Comparison of ENCODE assay signal across 9 cellular contexts in genomic region chr7:159143780-159144755, GRCh38. TPM values are rescaled to one million over a fixed set of nuclear protein-coding genes. Genes with fewer than 3 reads are reported as not detected.
DNase-seq lines count a peak whose midpoint lies in the region; ATAC-seq lines count a peak whose summit lies in the region.
"Had no signal": no experiment of that assay in that cellular context is flagged by ENCODE, and none has a peak within 500 bp of the region (broad histone marks: within the 10 kb centered on the region; RNA-seq: fewer than 3 reads in every experiment).

No MANE protein-coding gene starts in this region.

- H3K36me3 ChIP-seq in HUES64 (ENCODE audit: insufficient read depth, low read length) (no peaks in the 10 kb centered on the region), iPS-18a (ENCODE audit: control insufficient read depth, low read depth, low read length) (no peaks in the 10 kb centered on the region), skeletal muscle tissue (ENCODE audit: control insufficient read depth in 3 of 3, insufficient read depth in 3 of 3, low read length in 3 of 3) (peaks cover 0 to 2% (median 0%) of the 10 kb centered on the region in 3 donors)

- no peaks in the 10 kb centered on the region for H3K9me3 Mint-ChIP-seq in activated T-cell treated with anti-CD3 and anti-CD28 coated beads, Interleukin-2, amount 50 U/mL, for 72 hours

- peaks cover 8% of the 10 kb centered on the region for H3K4me1 Mint-ChIP-seq in activated T-cell treated with anti-CD3 and anti-CD28 coated beads, Interleukin-2, amount 50 U/mL, for 72 hours (ENCODE audit: low read depth)

- H3K9me3 ChIP-seq in HUES64 (ENCODE audit: insufficient read depth, low read depth, low read length) (peaks cover 28% of the 10 kb centered on the region; the same call in 1 of the 2 replicates), iPS-18a (ENCODE audit: control insufficient read depth, low read depth, low read length) (no peaks in the 10 kb centered on the region), skeletal muscle tissue (ENCODE audit: control insufficient read depth in 3 of 3, low read length in 3 of 3) (no peaks in the 10 kb centered on the region)

- H3K27me3 Mint-ChIP-seq in activated T-cell treated with anti-CD3 and anti-CD28 coated beads, Interleukin-2, amount 50 U/mL, for 72 hours (ENCODE audit: low read depth) = peaks cover 30% of the 10 kb centered on the region

- no peak overlapping the region for H3K27ac Mint-ChIP-seq in activated T-cell treated with anti-CD3 and anti-CD28 coated beads, Interleukin-2, amount 50 U/mL, for 72 hours

- peak overlapping the region; percentile 72 to 75 for H3K4me3 Mint-ChIP-seq in activated T-cell treated with anti-CD3 and anti-CD28 coated beads, Interleukin-2, amount 50 U/mL, for 72 hours

- ATAC-seq in activated T-cell treated with anti-CD3 and anti-CD28 coated beads, Interleukin-2, amount 50 U/mL, for 72 hours (replicated peaks in 1 of 2) = peak; percentile 44 to 52
- ATAC-seq in GM21360 (IDR thresholded peaks at IDR 0.05; ENCODE audit: unreplicated experiment) = no peak

- DNase-seq in activated T-cell treated with anti-CD3 and anti-CD28 coated beads, Interleukin-2, amount 50 U/mL, for 72 hours = peak; percentile 29 to 37
- no peak for DNase-seq in NCI-H510A treated with DMSO at 0.1 percent for 48 hours (lab: John Stamatoyannopoulos, UW)
- no peak for DNase-seq in effector CD8-positive, alpha-beta T cell (lab: John Stamatoyannopoulos, UW)
- no peak for DNase-seq in NCI-H510A (lab: John Stamatoyannopoulos, UW)

- H3K4me3 ChIP-seq in HUES64 (ENCODE audit: low read length) (peak overlapping the region; percentile 55), iPS-18a (ENCODE audit: low read length) (peak overlapping the region; percentile 70), skeletal muscle tissue (ENCODE audit: low read length in 3 of 3) (peak overlapping the region; percentile 62 to 75 (median 72))

- no peaks in the 10 kb centered on the region for H3K36me3 Mint-ChIP-seq in activated T-cell treated with anti-CD3 and anti-CD28 coated beads, Interleukin-2, amount 50 U/mL, for 72 hours (ENCODE audit: insufficient read depth in 2 of 2)

- H3K9ac ChIP-seq in HUES64 (ENCODE audit: low read depth, low read length) (0 out of 2 replicates have a peak overlapping the region, but pooled peaks have one; percentile 33), iPS-18a (ENCODE audit: low read length) (peak overlapping the region; percentile 17), skeletal muscle tissue (ENCODE audit: low read depth in 1 of 3, low read length in 3 of 3) (peak overlapping the region; percentile 59 to 73 (median 68))

- H3K27me3 ChIP-seq in HUES64 (ENCODE audit: insufficient read depth, low read length) = peaks cover 48% of the 10 kb centered on the region
- H3K27me3 ChIP-seq in iPS-18a (ENCODE audit: control insufficient read depth, insufficient read depth, low read length) = peaks cover 54% of the 10 kb centered on the region
- peaks cover 7 to 13% (median 11%) of the 10 kb centered on the region in 3 donors for H3K27me3 ChIP-seq in skeletal muscle tissue (ENCODE audit: control insufficient read depth in 3 of 3, insufficient read depth in 3 of 3, low read length in 3 of 3)

- 50% methylated on average over 97 of the region's 97 CpGs for WGBS in HUES64

- peaks cover 24% of the 10 kb centered on the region for H3K4me1 ChIP-seq in HUES64 (ENCODE audit: insufficient read depth, low read length)
- H3K4me1 ChIP-seq in iPS-18a (ENCODE audit: control insufficient read depth, low read depth, low read length) = peaks cover 52% of the 10 kb centered on the region
- H3K4me1 ChIP-seq in skeletal muscle tissue (ENCODE audit: control insufficient read depth in 3 of 3, insufficient read depth in 3 of 3, low read length in 3 of 3) = peaks cover 4 to 20% (median 18%) of the 10 kb centered on the region in 3 donors

- H3K27ac ChIP-seq in HUES64 (ENCODE audit: low read depth, low read length) (no peak overlapping the region), iPS-18a (ENCODE audit: low read length) (no peak overlapping the region), skeletal muscle tissue (ENCODE audit: low read depth, low read length) (no peak overlapping the region)

RNA-seq across cellular contexts. Expression of gene VIPR2, which starts 0.6 kb away (rescaled TPM):
- 0.60 TPM for polyA plus RNA-seq in HUES64 (2013, experiment 1 of 2)
- 0.57 TPM for polyA plus RNA-seq in HUES64 (2013, experiment 2 of 2)
- total RNA-seq in activated T-cell treated with anti-CD3 and anti-CD28 coated beads, Interleukin-2, amount 50 U/mL, for 72 hours = 1 to 10 TPM in 1 of 2 donors, under 1 TPM in 1; 0.46 to 3.0 TPM
- 6.3 TPM for total RNA-seq in skeletal muscle tissue
- total RNA-seq: LHCN-M2 had no signal

Comparison
In these comparisons a context has a peak if more than half of its experiments do, and no peak if none do; other contexts are left out.
1. H3K9ac ChIP-seq: peak in every context shown above with its lines; median percentile 68 in skeletal muscle tissue; 33 in HUES64; 17 in iPS-18a.
2. DNase-seq: peak in activated T-cell treated with anti-CD3 and anti-CD28 coated beads, Interleukin-2, amount 50 U/mL, for 72 hours (2 of 2); none in NCI-H510A treated with DMSO at 0.1 percent for 48 hours (single experiment), effector CD8-positive, alpha-beta T cell (single experiment) and NCI-H510A (single experiment).
3. Peak in every context shown above with its lines, with median percentiles within 50 percentile points of each other: H3K4me3 ChIP-seq.